ENCODE assay signal across 34 cellular contexts in the genomic region with DNA sequence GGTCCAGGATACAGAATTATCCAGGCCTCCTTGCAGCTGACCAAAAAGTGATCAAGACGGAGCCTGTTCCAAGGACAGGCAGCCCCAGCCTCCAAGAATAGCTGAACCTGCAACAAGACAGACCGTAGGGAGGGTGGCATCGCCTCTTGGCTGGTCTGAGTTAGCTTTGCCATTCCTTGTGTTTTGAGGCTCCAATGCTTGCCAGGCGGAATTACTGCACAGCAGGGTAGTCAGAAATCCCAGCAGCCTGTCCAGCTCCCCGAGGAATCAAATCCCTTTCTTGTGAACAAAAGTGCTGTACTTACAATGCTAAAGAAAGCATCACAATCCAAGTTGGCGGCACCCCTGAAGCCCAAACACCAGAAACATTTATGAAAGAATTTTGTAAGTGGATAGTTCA.
"Had no signal": no experiment of that assay in that cellular context is flagged by ENCODE, and none has a peak within 500 bp of the region (broad histone marks: within the 10 kb centered on the region; RNA-seq: fewer than 3 reads in every experiment).

No MANE protein-coding gene starts in this region.

- H3K36me3 Mint-ChIP-seq: activated CD4-positive, alpha-beta memory T cell treated with anti-CD3 and anti-CD28 coated beads for 36 hours; activated CD8-positive, alpha-beta memory T cell treated with anti-CD3 and anti-CD28 coated beads, Interleukin-2, amount 10 ng/mL, durations not matched to agents 7 days and 5 days; activated naive CD4-positive, alpha-beta T cell treated with anti-CD3 and anti-CD28 coated beads, Interleukin-2, amount 50 U/mL, for 24 hours; activated naive CD8-positive, alpha-beta T cell treated with anti-CD3 and anti-CD28 coated beads for 36 hours had no signal

- H3K27ac Mint-ChIP-seq: activated CD4-positive, alpha-beta memory T cell treated with anti-CD3 and anti-CD28 coated beads for 36 hours; activated CD4-positive, alpha-beta T cell treated with anti-CD3 and anti-CD28 coated beads for 36 hours; activated CD4-positive, alpha-beta T cell treated with anti-CD3 and anti-CD28 coated beads, Interleukin-2, amount 10 ng/mL, durations not matched to agents 24 days and 14 days; activated CD8-positive, alpha-beta memory T cell treated with anti-CD3 and anti-CD28 coated beads, Interleukin-2, amount 10 ng/mL, durations not matched to agents 7 days and 5 days; activated CD8-positive, alpha-beta T cell treated with anti-CD3 and anti-CD28 coated beads, Interleukin-2, amount 10 ng/mL, durations not matched to agents 7 days and 5 days; activated naive CD4-positive, alpha-beta T cell treated with anti-CD3 and anti-CD28 coated beads for 36 hours; activated naive CD4-positive, alpha-beta T cell treated with anti-CD3 and anti-CD28 coated beads, Interleukin-2, amount 50 U/mL, for 24 hours; activated naive CD8-positive, alpha-beta T cell treated with anti-CD3 and anti-CD28 coated beads for 36 hours; activated naive CD8-positive, alpha-beta T cell treated with anti-CD3 and anti-CD28 coated beads, Interleukin-2, amount 50 U/mL, for 24 hours; activated T-helper 1 cell treated with anti-CD3 and anti-CD28 coated beads, Interleukin-12 subunit alpha, Interleukin-12 subunit beta, Interleukin-2, Interleukin-4 antibody, amounts not matched to agents 30 ng/mL and 10 ng/mL and 1 ng/mL, durations not matched to agents 14 hours and 24 hours and 36 hours; activated T-helper 2 cell treated with anti-CD3 and anti-CD28 coated beads, Interferon-gamma antibody, Interleukin-2, Interleukin-4, amounts not matched to agents 10 μg/mL and 5 μg/mL and 100 μg/mL, durations not matched to agents 14 hours and 24 hours and 36 hours; dendritic cell treated with granulocyte-macrophage colony-stimulating factor and Interleukin-4, amounts not matched to agents 40 ng/mL and 50 ng/mL, for 4 days; effector memory CD8-positive, alpha-beta T cell; T-helper 17 cell; T-helper 2 cell treated with Interferon-gamma antibody and Interleukin-4, amounts not matched to agents 5 μg/mL and 100 μg/mL, for 36 hours had no signal

- H3K9me3 ChIP-seq: adrenal gland had no signal

- H3K27me3 Mint-ChIP-seq: activated CD4-positive, alpha-beta memory T cell treated with anti-CD3 and anti-CD28 coated beads for 36 hours; activated CD4-positive, alpha-beta T cell treated with anti-CD3 and anti-CD28 coated beads for 36 hours; activated CD4-positive, alpha-beta T cell treated with anti-CD3 and anti-CD28 coated beads, Interleukin-2, amount 10 ng/mL, durations not matched to agents 24 days and 14 days; activated CD8-positive, alpha-beta memory T cell treated with anti-CD3 and anti-CD28 coated beads, Interleukin-2, amount 10 ng/mL, durations not matched to agents 7 days and 5 days; activated naive CD4-positive, alpha-beta T cell treated with anti-CD3 and anti-CD28 coated beads, Interleukin-2, amount 50 U/mL, for 24 hours; activated naive CD8-positive, alpha-beta T cell treated with anti-CD3 and anti-CD28 coated beads for 36 hours; activated naive CD8-positive, alpha-beta T cell treated with anti-CD3 and anti-CD28 coated beads, Interleukin-2, amount 50 U/mL, for 24 hours; dendritic cell treated with granulocyte-macrophage colony-stimulating factor and Interleukin-4, amounts not matched to agents 40 ng/mL and 50 ng/mL, for 4 days; T-helper 17 cell had no signal

- H3K4me3 Mint-ChIP-seq: activated CD4-positive, alpha-beta memory T cell treated with anti-CD3 and anti-CD28 coated beads for 36 hours; activated CD4-positive, alpha-beta T cell treated with anti-CD3 and anti-CD28 coated beads for 36 hours; activated CD4-positive, alpha-beta T cell treated with anti-CD3 and anti-CD28 coated beads, Interleukin-2, amount 10 ng/mL, durations not matched to agents 24 days and 14 days; activated CD8-positive, alpha-beta memory T cell treated with anti-CD3 and anti-CD28 coated beads, Interleukin-2, amount 10 ng/mL, durations not matched to agents 7 days and 5 days; activated CD8-positive, alpha-beta T cell treated with anti-CD3 and anti-CD28 coated beads, Interleukin-2, amount 10 ng/mL, durations not matched to agents 7 days and 5 days; activated naive CD4-positive, alpha-beta T cell treated with anti-CD3 and anti-CD28 coated beads for 36 hours; activated naive CD4-positive, alpha-beta T cell treated with anti-CD3 and anti-CD28 coated beads, Interleukin-2, amount 50 U/mL, for 24 hours; activated naive CD8-positive, alpha-beta T cell treated with anti-CD3 and anti-CD28 coated beads for 36 hours; activated naive CD8-positive, alpha-beta T cell treated with anti-CD3 and anti-CD28 coated beads, Interleukin-2, amount 50 U/mL, for 24 hours; activated T-helper 1 cell treated with anti-CD3 and anti-CD28 coated beads, Interleukin-12 subunit alpha, Interleukin-12 subunit beta, Interleukin-2, Interleukin-4 antibody, amounts not matched to agents 30 ng/mL and 10 ng/mL and 1 ng/mL, durations not matched to agents 14 hours and 24 hours and 36 hours; central memory CD8-positive, alpha-beta T cell; dendritic cell treated with granulocyte-macrophage colony-stimulating factor and Interleukin-4, amounts not matched to agents 40 ng/mL and 50 ng/mL, for 4 days; effector memory CD8-positive, alpha-beta T cell; T-helper 17 cell; T-helper 2 cell treated with Interferon-gamma antibody and Interleukin-4, amounts not matched to agents 5 μg/mL and 100 μg/mL, for 36 hours had no signal

- H3K4me1 Mint-ChIP-seq: activated CD4-positive, alpha-beta T cell treated with anti-CD3 and anti-CD28 coated beads for 36 hours; activated CD4-positive, alpha-beta T cell treated with anti-CD3 and anti-CD28 coated beads, Interleukin-2, amount 10 ng/mL, durations not matched to agents 24 days and 14 days; activated CD8-positive, alpha-beta memory T cell treated with anti-CD3 and anti-CD28 coated beads, Interleukin-2, amount 10 ng/mL, durations not matched to agents 7 days and 5 days; activated naive CD4-positive, alpha-beta T cell treated with anti-CD3 and anti-CD28 coated beads, Interleukin-2, amount 50 U/mL, for 24 hours; activated naive CD8-positive, alpha-beta T cell treated with anti-CD3 and anti-CD28 coated beads for 36 hours; activated naive CD8-positive, alpha-beta T cell treated with anti-CD3 and anti-CD28 coated beads, Interleukin-2, amount 50 U/mL, for 24 hours; central memory CD8-positive, alpha-beta T cell; T-helper 17 cell had no signal

- H3K9me3 Mint-ChIP-seq: activated naive CD4-positive, alpha-beta T cell treated with anti-CD3 and anti-CD28 coated beads, Interleukin-2, amount 50 U/mL, for 24 hours; activated naive CD8-positive, alpha-beta T cell treated with anti-CD3 and anti-CD28 coated beads for 36 hours; activated naive CD8-positive, alpha-beta T cell treated with anti-CD3 and anti-CD28 coated beads, Interleukin-2, amount 50 U/mL, for 24 hours; central memory CD8-positive, alpha-beta T cell had no signal

- H3K4me3 ChIP-seq: adrenal gland, ascending aorta, coronary artery, dorsolateral prefrontal cortex, esophagus squamous epithelium, gastroesophageal sphincter had no signal

- H3K4me1 ChIP-seq: adrenal gland, ascending aorta, esophagus squamous epithelium, gastroesophageal sphincter had no signal

- DNase-seq: activated CD4-positive, alpha-beta memory T cell treated with anti-CD3 and anti-CD28 coated beads for 36 hours; activated CD4-positive, alpha-beta T cell treated with anti-CD3 and anti-CD28 coated beads for 36 hours; activated CD4-positive, alpha-beta T cell treated with anti-CD3 and anti-CD28 coated beads, Interleukin-2, amount 10 ng/mL, durations not matched to agents 24 days and 14 days; activated CD4-positive, CD25-positive, alpha-beta regulatory T cell; activated CD4-positive, CD25-positive, alpha-beta regulatory T cell treated with anti-CD3 and anti-CD28 coated beads, Interleukin-2, amount 50 U/mL, for 72 hours; activated CD8-positive, alpha-beta memory T cell treated with anti-CD3 and anti-CD28 coated beads, Interleukin-2, amount 10 ng/mL, durations not matched to agents 7 days and 5 days; activated CD8-positive, alpha-beta memory T cell treated with anti-CD3 and anti-CD28 coated beads, Interleukin-2, amount 50 U/mL, for 4 hours; activated CD8-positive, alpha-beta T cell treated with anti-CD3 and anti-CD28 coated beads, Interleukin-2, amount 10 ng/mL, durations not matched to agents 7 days and 5 days; activated effector memory CD4-positive, alpha-beta T cell treated with anti-CD3 and anti-CD28 coated beads, Interleukin-2, amount 50 U/mL, for 16 hours; activated naive CD4-positive, alpha-beta T cell treated with anti-CD3 and anti-CD28 coated beads for 36 hours; activated naive CD8-positive, alpha-beta T cell treated with anti-CD3 and anti-CD28 coated beads for 36 hours; activated naive CD8-positive, alpha-beta T cell treated with anti-CD3 and anti-CD28 coated beads, Interleukin-2, amount 50 U/mL, for 24 hours; activated T-cell treated with anti-CD3 and anti-CD28 coated beads, Interleukin-2, amount 50 U/mL, for 1 hour; activated T-cell treated with anti-CD3 and anti-CD28 coated beads, Interleukin-2, amount 50 U/mL, for 48 hours; brain microvascular endothelial cell; effector CD4-positive, alpha-beta T cell; effector memory CD8-positive, alpha-beta T cell; esophagus squamous epithelium; foreskin melanocyte; T-helper 1 cell; T-helper 17 cell; T1000 had no signal

- H3K27me3 ChIP-seq: adrenal gland, ascending aorta, brain microvascular endothelial cell, dorsolateral prefrontal cortex, esophagus squamous epithelium had no signal

- H3K27ac ChIP-seq: adrenal gland, ascending aorta, brain microvascular endothelial cell, coronary artery, epithelial cell of prostate, esophagus squamous epithelium, gastroesophageal sphincter had no signal

- H3K36me3 ChIP-seq: adrenal gland, ascending aorta, brain microvascular endothelial cell, esophagus squamous epithelium, gastroesophageal sphincter had no signal
